8 cellular contexts compared by ENCODE assay signal in genomic region chr11:118921121-118921928, GRCh38. TPM values are rescaled to one million over a fixed set of nuclear protein-coding genes. Genes with fewer than 3 reads are reported as not detected.
DNase-seq lines count a peak whose midpoint lies in the region; ATAC-seq and TF ChIP-seq lines count a peak whose summit lies in the region.

No MANE protein-coding gene starts in this region.

- DNase-seq in ELF-1 (ENCODE audit: low read depth, low spot score) (peak; percentile 88), SJSA1 (ENCODE audit: low read depth in 1 of 2, low spot score in 2 of 2) (peak in 1 of 2 experiments; percentile 41), endothelial cell (ENCODE audit: low spot score) (peak; percentile 21), putamen (ENCODE audit: low spot score) (no peak)
- DNase-seq in activated effector memory CD4-positive, alpha-beta T cell treated with anti-CD3 and anti-CD28 coated beads, Interleukin-2, amount 50 U/mL, for 16 hours, result no peak

- peaks cover 2% of the 10 kb centered on the region for H3K36me3 Mint-ChIP-seq in endothelial cell (ENCODE audit: low read depth, unreplicated experiment)

- ATAC-seq in HG03159 (IDR thresholded peaks at IDR 0.05; ENCODE audit: unreplicated experiment) (no peak), GM21447 (IDR thresholded peaks at IDR 0.05; ENCODE audit: unreplicated experiment) (no peak)

- TF ChIP-seq CTCF in endothelial cell (IDR thresholded peaks at IDR 0.05; ENCODE audit: unreplicated experiment), result no peak

- H3K27ac Mint-ChIP-seq in endothelial cell (ENCODE audit: unreplicated experiment), result peak overlapping the region; percentile 64

- H3K27me3 Mint-ChIP-seq in endothelial cell (ENCODE audit: unreplicated experiment), result peaks cover 23% of the 10 kb centered on the region

- H3K4me3 Mint-ChIP-seq in endothelial cell (ENCODE audit: unreplicated experiment), result peak overlapping the region; percentile 59

- no peak overlapping the region for H3K4me3 ChIP-seq in SJSA1
- H3K4me3 ChIP-seq in mucosa of stomach (ENCODE audit: low read length), result no peak overlapping the region

- no peaks in the 10 kb centered on the region for H3K9me3 Mint-ChIP-seq in endothelial cell (ENCODE audit: unreplicated experiment)

- peaks cover 5% of the 10 kb centered on the region; the same call in 1 of the 2 replicates for H3K36me3 ChIP-seq in SJSA1
- H3K36me3 ChIP-seq in mucosa of stomach (ENCODE audit: control insufficient read depth, insufficient read depth, low read length), result no peaks in the 10 kb centered on the region

- H3K27me3 ChIP-seq in SJSA1 (replicated peaks), result no peaks in the 10 kb centered on the region
- no peaks in the 10 kb centered on the region for H3K27me3 ChIP-seq in mucosa of stomach (ENCODE audit: control insufficient read depth, insufficient read depth, low read length)

- peaks cover 56% of the 10 kb centered on the region for H3K4me1 Mint-ChIP-seq in endothelial cell (ENCODE audit: unreplicated experiment)

- H3K27ac ChIP-seq in SJSA1, result peak overlapping the region; percentile 15; the same call in 1 of the 2 replicates

- H3K4me1 ChIP-seq in SJSA1 (replicated peaks) (peaks cover 84% of the 10 kb centered on the region), mucosa of stomach (ENCODE audit: control insufficient read depth, insufficient read depth, low read length) (peaks cover 77% of the 10 kb centered on the region)

- H3K9me3 ChIP-seq in SJSA1 (replicated peaks) (no peaks in the 10 kb centered on the region), mucosa of stomach (ENCODE audit: control insufficient read depth, low read length) (no peaks in the 10 kb centered on the region)

- H3K9ac ChIP-seq in mucosa of stomach (ENCODE audit: low read length), result peak overlapping the region; percentile 91

RNA-seq across cellular contexts. Expression of gene BCL9L, which starts 4.4 kb away (rescaled TPM):
- total RNA-seq in SJSA1 (2014; rRNA removed; shearing (Covaris generic)), result 4.0 and 6.8 TPM in 2 replicates
- total RNA-seq in endothelial cell (ENCODE audit: unreplicated experiment), result 16.5 TPM

RNA-seq across cellular contexts. Expression of gene UPK2, which starts 34.8 kb away (rescaled TPM):
- not detected in 2 replicates for total RNA-seq in SJSA1 (2014; rRNA removed; shearing (Covaris generic))
- total RNA-seq in endothelial cell (ENCODE audit: unreplicated experiment), result not detected

RNA-seq across cellular contexts. Expression of gene CXCR5, which starts 37.6 kb away (rescaled TPM):
- not detected in 2 replicates for total RNA-seq in SJSA1 (2014; rRNA removed; shearing (Covaris generic))
- not detected for total RNA-seq in endothelial cell (ENCODE audit: unreplicated experiment)

RNA-seq across cellular contexts. Expression of gene FOXR1, which starts 50.2 kb away (rescaled TPM):
- total RNA-seq in SJSA1 (2014; rRNA removed; shearing (Covaris generic)), result not detected in 2 replicates
- not detected for total RNA-seq in endothelial cell (ENCODE audit: unreplicated experiment)

Comparison
In these comparisons a context has a peak if more than half of its experiments do, and no peak if none do; other contexts are left out.
1. DNase-seq: peak in ELF-1 (single experiment) and endothelial cell (single experiment); none in putamen (single experiment) and activated effector memory CD4-positive, alpha-beta T cell treated with anti-CD3 and anti-CD28 coated beads, Interleukin-2, amount 50 U/mL, for 16 hours (single experiment).